ENCODE assay signal across 1 cellular context in the genomic region with DNA sequence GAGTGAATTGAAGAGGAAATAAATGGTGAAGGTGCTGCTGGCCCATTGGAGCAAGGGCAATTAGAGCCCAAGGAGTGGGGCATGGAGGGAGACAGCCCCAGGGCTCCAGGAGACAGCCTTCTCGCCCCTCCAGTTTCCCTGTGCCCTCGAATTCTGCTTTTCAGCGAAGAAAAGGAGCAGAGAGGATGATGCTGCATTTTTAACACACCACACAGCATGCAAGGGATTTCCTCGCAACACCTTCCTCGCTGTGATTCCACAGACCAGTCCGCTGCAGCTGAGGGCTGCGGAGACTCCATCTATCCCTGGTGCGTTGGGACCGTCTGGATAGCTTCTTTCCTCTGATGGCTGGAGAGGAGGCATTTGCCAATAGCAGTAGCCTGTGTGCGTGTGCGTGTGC.
TF ChIP-seq lines count a peak whose summit lies in the region.

No MANE protein-coding gene starts in this region.

TF ChIP-seq in GM23338, 12 proteins besides CTCF, POLR2A, EP300 and RAD21 (continued from another document):
- TF ChIP-seq, protein P1, sequence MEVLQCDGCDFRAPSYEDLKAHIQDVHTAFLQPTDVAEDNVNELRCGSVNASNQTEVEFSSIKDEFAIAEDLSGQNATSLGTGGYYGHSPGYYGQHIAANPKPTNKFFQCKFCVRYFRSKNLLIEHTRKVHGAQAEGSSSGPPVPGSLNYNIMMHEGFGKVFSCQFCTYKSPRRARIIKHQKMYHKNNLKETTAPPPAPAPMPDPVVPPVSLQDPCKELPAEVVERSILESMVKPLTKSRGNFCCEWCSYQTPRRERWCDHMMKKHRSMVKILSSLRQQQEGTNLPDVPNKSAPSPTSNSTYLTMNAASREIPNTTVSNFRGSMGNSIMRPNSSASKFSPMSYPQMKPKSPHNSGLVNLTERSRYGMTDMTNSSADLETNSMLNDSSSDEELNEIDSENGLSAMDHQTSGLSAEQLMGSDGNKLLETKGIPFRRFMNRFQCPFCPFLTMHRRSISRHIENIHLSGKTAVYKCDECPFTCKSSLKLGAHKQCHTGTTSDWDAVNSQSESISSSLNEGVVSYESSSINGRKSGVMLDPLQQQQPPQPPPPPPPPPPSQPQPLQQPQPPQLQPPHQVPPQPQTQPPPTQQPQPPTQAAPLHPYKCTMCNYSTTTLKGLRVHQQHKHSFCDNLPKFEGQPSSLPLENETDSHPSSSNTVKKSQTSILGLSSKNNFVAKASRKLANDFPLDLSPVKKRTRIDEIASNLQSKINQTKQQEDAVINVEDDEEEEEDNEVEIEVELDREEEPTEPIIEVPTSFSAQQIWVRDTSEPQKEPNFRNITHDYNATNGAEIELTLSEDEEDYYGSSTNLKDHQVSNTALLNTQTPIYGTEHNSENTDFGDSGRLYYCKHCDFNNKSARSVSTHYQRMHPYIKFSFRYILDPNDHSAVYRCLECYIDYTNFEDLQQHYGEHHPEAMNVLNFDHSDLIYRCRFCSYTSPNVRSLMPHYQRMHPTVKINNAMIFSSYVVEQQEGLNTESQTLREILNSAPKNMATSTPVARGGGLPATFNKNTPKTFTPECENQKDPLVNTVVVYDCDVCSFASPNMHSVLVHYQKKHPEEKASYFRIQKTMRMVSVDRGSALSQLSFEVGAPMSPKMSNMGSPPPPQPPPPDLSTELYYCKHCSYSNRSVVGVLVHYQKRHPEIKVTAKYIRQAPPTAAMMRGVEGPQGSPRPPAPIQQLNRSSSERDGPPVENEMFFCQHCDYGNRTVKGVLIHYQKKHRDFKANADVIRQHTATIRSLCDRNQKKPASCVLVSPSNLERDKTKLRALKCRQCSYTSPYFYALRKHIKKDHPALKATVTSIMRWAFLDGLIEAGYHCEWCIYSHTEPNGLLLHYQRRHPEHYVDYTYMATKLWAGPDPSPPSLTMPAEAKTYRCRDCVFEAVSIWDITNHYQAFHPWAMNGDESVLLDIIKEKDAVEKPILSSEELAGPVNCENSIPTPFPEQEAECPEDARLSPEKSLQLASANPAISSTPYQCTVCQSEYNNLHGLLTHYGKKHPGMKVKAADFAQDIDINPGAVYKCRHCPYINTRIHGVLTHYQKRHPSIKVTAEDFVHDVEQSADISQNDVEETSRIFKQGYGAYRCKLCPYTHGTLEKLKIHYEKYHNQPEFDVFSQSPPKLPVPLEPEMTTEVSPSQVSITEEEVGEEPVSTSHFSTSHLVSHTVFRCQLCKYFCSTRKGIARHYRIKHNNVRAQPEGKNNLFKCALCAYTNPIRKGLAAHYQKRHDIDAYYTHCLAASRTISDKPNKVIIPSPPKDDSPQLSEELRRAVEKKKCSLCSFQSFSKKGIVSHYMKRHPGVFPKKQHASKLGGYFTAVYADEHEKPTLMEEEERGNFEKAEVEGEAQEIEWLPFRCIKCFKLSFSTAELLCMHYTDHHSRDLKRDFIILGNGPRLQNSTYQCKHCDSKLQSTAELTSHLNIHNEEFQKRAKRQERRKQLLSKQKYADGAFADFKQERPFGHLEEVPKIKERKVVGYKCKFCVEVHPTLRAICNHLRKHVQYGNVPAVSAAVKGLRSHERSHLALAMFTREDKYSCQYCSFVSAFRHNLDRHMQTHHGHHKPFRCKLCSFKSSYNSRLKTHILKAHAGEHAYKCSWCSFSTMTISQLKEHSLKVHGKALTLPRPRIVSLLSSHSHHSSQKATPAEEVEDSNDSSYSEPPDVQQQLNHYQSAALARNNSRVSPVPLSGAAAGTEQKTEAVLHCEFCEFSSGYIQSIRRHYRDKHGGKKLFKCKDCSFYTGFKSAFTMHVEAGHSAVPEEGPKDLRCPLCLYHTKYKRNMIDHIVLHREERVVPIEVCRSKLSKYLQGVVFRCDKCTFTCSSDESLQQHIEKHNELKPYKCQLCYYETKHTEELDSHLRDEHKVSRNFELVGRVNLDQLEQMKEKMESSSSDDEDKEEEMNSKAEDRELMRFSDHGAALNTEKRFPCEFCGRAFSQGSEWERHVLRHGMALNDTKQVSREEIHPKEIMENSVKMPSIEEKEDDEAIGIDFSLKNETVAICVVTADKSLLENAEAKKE (CRISPR knock-in tag; IDR thresholded peaks at IDR 0.05) = no peak
- TF ChIP-seq STAT1 (IDR thresholded peaks at IDR 0.05; ENCODE audit: unreplicated experiment) (no peak), EZH2phosphoT487 (IDR thresholded peaks at IDR 0.05; ENCODE audit: unreplicated experiment) (no peak), ZNF114 (CRISPR knock-in tag; IDR thresholded peaks at IDR 0.05) (no peak), EZH2 (IDR thresholded peaks at IDR 0.05; ENCODE audit: low read depth, unreplicated experiment) (no peak)
TF ChIP-seq in GM23338: peak in this region for 0.
